ENCODE assay signal across 8 cellular contexts in the genomic region with DNA sequence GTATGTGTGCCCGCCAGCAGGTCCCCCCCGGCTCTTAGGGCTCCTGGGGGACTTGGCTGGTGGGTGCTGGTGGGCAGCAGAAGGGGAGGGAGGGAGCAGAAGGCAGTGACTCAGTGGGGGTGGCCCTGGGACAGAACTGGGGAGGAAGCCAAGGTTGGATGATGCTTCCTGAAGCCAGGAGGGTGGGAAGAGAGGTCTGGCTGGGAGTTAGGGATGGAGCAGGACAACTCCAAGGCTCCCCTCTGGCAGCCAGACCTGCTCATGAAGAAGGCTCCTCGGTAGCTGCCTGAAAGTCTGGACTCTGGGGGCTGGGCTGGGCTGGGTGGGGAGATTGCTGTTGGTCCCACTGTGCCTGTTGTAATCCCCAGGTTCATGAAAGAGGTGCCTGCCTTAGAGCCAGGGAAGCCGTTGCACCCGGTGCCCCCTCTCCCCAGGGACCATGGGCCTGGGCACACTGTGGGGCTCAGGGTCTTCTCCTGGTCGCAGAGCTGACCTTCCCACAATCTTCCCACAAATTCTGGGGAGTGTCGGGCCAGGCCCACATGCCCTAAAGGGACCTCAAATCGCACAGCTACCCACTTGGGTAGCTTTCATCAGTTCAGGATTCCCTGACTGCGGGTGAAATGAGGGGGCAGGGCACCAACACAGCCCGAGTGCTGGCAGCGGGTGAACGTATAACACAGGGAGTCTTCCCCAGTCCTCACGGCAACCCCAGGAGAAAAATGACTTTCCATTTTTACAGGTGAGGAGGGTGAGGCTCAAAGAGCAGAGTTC. TPM values are rescaled to one million over a fixed set of nuclear protein-coding genes. Genes with fewer than 3 reads are reported as not detected.
A peak's percentile ranks its signal among the peaks of the same experiment; 100 is the strongest.
DNase-seq lines count a peak whose midpoint lies in the region; ATAC-seq and TF ChIP-seq lines count a peak whose summit lies in the region.

No MANE protein-coding gene starts in this region.

- ATAC-seq in GM21576 (IDR thresholded peaks at IDR 0.05; ENCODE audit: unreplicated experiment) = no peak

- H3K27ac ChIP-seq in DOHH2 (ENCODE audit: low read depth, low read length) = no peak overlapping the region
- no peak overlapping the region for H3K27ac ChIP-seq in substantia nigra (ENCODE audit: low read depth, low read length, poor library complexity, severe bottlenecking)
- H3K27ac ChIP-seq in caudate nucleus (ENCODE audit: low read depth, low read length) = no peak overlapping the region

- H3K9me2 ChIP-seq in DOHH2 (replicated peaks; ENCODE audit: control insufficient read depth, low read length) = no peaks in the 10 kb centered on the region

- no peaks in the 10 kb centered on the region for H3K27me3 ChIP-seq in DOHH2 (ENCODE audit: control insufficient read depth, low read length)

- H3K4me3 ChIP-seq in DOHH2 (ENCODE audit: low read length) = peak overlapping the region; percentile 79

- H3K4me2 ChIP-seq in DOHH2 (ENCODE audit: low read length) = peak overlapping the region; percentile 63

- H3K79me2 ChIP-seq in DOHH2 (ENCODE audit: control insufficient read depth, low read length) = peaks cover 13% of the 10 kb centered on the region

- DNase-seq in M059J (ENCODE audit: low read depth) (peak; percentile 87), dedifferentiated amniotic fluid mesenchymal stem cell (ENCODE audit: extremely low spot score) (peak; percentile 47), myocyte (ENCODE audit: low read depth) (peak; percentile 50), substantia nigra (lab: John Stamatoyannopoulos, UW) (no peak), caudate nucleus (lab: John Stamatoyannopoulos, UW) (no peak), NOMO-1 treated with DMSO at 0.1 percent for 48 hours (lab: John Stamatoyannopoulos, UW; ENCODE audit: unreplicated experiment) (no peak)

- no peaks in the 10 kb centered on the region for H4K20me1 ChIP-seq in DOHH2 (ENCODE audit: control insufficient read depth, insufficient read depth, low read depth, low read length)

- H3K9me3 ChIP-seq in DOHH2 (ENCODE audit: control insufficient read depth, insufficient read depth, low read length) = no peaks in the 10 kb centered on the region

- TF ChIP-seq CTCF in DOHH2 (IDR thresholded peaks at IDR 0.05; ENCODE audit: low read depth, low read length, poor library complexity, severe bottlenecking) = no peak

- no peaks in the 10 kb centered on the region for H3F3A ChIP-seq in DOHH2 (ENCODE audit: control insufficient read depth, insufficient read depth)

- H3K36me3 ChIP-seq in DOHH2 (ENCODE audit: control insufficient read depth, low read length) = peaks cover 12% of the 10 kb centered on the region

- peaks cover 13% of the 10 kb centered on the region for H3K4me1 ChIP-seq in DOHH2 (ENCODE audit: control insufficient read depth, low read length)

RNA-seq across cellular contexts. Expression of a gene that starts 1.1 kb away (rescaled TPM):
- 2.2 and 2.5 TPM in 2 replicates for total RNA-seq in M059J (2014; rRNA removed; shearing (Covaris generic))
- total RNA-seq in myocyte = 0.32 and 0.42 TPM in 2 replicates
- polyA plus RNA-seq in myocyte (2012) = 0.06 TPM

RNA-seq across cellular contexts. Expression of a gene that starts 29.4 kb away (rescaled TPM):
- total RNA-seq in M059J (2014; rRNA removed; shearing (Covaris generic)) = 0.62 and 1.3 TPM in 2 replicates
- total RNA-seq in myocyte = 0.94 and 1.2 TPM in 2 replicates
- polyA plus RNA-seq in myocyte (2012) = 0.73 TPM

RNA-seq across cellular contexts. Expression of a gene that starts 30.9 kb away (rescaled TPM):
- 11.8 and 26.0 TPM in 2 replicates for total RNA-seq in M059J (2014; rRNA removed; shearing (Covaris generic))
- 9.6 and 28.5 TPM in 2 replicates for total RNA-seq in myocyte
- 16.9 TPM for polyA plus RNA-seq in myocyte (2012)

RNA-seq across cellular contexts. Expression of a gene that starts 48.4 kb away (rescaled TPM):
- total RNA-seq in M059J (2014; rRNA removed; shearing (Covaris generic)) = 0.84 and 1.6 TPM in 2 replicates
- total RNA-seq in myocyte = not detected in 2 replicates
- not detected for polyA plus RNA-seq in myocyte (2012)

RNA-seq across cellular contexts. Expression of a gene that starts 48.4 kb away (rescaled TPM):
- 0.34 and 0.99 TPM in 2 replicates for total RNA-seq in M059J (2014; rRNA removed; shearing (Covaris generic))
- not detected in 2 replicates for total RNA-seq in myocyte
- polyA plus RNA-seq in myocyte (2012) = not detected

Comparison
In these comparisons a context has a peak if more than half of its experiments do, and no peak if none do; other contexts are left out.
1. DNase-seq: peak in M059J (single experiment), dedifferentiated amniotic fluid mesenchymal stem cell (single experiment) and myocyte (single experiment); none in substantia nigra (0 of 49), caudate nucleus (0 of 61) and NOMO-1 treated with DMSO at 0.1 percent for 48 hours (single experiment).